8 cellular contexts compared by ENCODE assay signal in the genomic region with DNA sequence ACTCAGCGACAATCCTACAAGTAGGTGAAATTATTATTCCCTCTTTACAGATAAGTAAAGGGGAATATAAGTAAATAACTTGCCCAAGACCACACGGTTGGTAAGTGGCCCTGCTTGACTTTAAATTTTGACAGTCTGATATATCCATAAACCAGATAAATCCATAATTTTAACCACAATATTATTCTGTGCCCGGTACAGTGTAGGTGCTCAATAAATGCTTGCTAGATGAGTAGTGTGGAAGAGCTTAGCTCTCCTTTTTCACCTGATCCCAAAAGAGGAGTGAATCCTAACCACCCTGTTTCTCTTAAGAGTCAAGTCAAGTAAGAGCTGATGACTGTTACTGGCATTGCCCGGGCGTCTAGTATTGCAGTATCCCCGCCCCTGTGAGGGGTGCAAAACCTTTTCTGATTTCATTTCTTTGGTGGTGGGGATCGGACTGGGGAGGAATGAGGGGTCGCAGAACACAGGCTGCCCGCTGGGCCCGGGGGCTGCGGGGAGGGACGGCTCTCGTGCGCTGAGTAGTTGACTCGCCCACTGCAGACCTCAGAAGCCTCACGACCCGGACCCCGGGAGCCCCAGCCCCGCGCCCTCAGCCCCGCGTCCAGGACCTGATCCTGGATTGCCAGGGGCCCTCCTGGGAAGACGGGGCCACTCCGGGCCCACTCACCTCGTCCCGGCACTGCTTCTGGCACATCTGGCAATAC. TPM values are rescaled to one million over a fixed set of nuclear protein-coding genes. Genes with fewer than 3 reads are reported as not detected.
DNase-seq lines count a peak whose midpoint lies in the region; ATAC-seq and TF ChIP-seq lines count a peak whose summit lies in the region.

No MANE protein-coding gene starts in this region.

- ATAC-seq in GM21528 (IDR thresholded peaks at IDR 0.05; ENCODE audit: low FRiP score, unreplicated experiment) = peak; percentile 5

- H3K4me1 ChIP-seq in DOHH2 (ENCODE audit: control insufficient read depth, low read length) (peaks cover 25% of the 10 kb centered on the region), muscle layer of colon (ENCODE audit: insufficient read depth, low read length) (peaks cover 44% of the 10 kb centered on the region)

- DNase-seq in dorsolateral prefrontal cortex = no peak
- DNase-seq in NCI-H1694 (lab: John Stamatoyannopoulos, UW) = no peak
- DNase-seq in NCI-H2196 (lab: John Stamatoyannopoulos, UW; ENCODE audit: unreplicated experiment) = no peak
- DNase-seq in NCI-H446 treated with DMSO at 0.1 percent for 48 hours (lab: John Stamatoyannopoulos, UW) = no peak

- H3K79me2 ChIP-seq in DOHH2 (ENCODE audit: control insufficient read depth, low read length) = peaks cover 95% of the 10 kb centered on the region

- peak overlapping the region; percentile 61 for H3K4me2 ChIP-seq in DOHH2 (ENCODE audit: low read length)

- no peak overlapping the region for H3K27ac ChIP-seq in DOHH2 (ENCODE audit: low read depth, low read length)
- peak overlapping the region; percentile 88 for H3K27ac ChIP-seq in KOPT-K1 (ENCODE audit: low read depth, low read length, poor library complexity, severe bottlenecking)
- H3K27ac ChIP-seq in dorsolateral prefrontal cortex = peak overlapping the region in 51 of 59 donors; percentile 18 to 92 (median 80)
- peak overlapping the region; percentile 77 for H3K27ac ChIP-seq in muscle layer of colon (ENCODE audit: low read depth, low read length)

- no peaks in the 10 kb centered on the region for H3K9me2 ChIP-seq in DOHH2 (replicated peaks; ENCODE audit: control insufficient read depth, low read length)

- peaks cover 18% of the 10 kb centered on the region; the same call in 1 of the 2 replicates for H4K20me1 ChIP-seq in DOHH2 (ENCODE audit: control insufficient read depth, insufficient read depth, low read depth, low read length)

- TF ChIP-seq CTCF in DOHH2 (IDR thresholded peaks at IDR 0.05; ENCODE audit: low read depth, low read length, poor library complexity, severe bottlenecking) = no peak
- no peak for TF ChIP-seq CTCF in dorsolateral prefrontal cortex (IDR thresholded peaks at IDR 0.05 in 54 of 56, conservative IDR thresholded peaks at IDR 0.05 in 2 of 56; ENCODE audit: low read depth in 1 of 56, partially characterized antibody in 56 of 56)

- H3K36me3 ChIP-seq in DOHH2 (ENCODE audit: control insufficient read depth, low read length) = peaks cover 36% of the 10 kb centered on the region
- H3K36me3 ChIP-seq in KOPT-K1 (ENCODE audit: insufficient read depth, low read length) = peaks cover 35% of the 10 kb centered on the region
- no peaks in the 10 kb centered on the region for H3K36me3 ChIP-seq in muscle layer of colon (ENCODE audit: insufficient read depth, low read length)

- H3F3A ChIP-seq in DOHH2 (ENCODE audit: control insufficient read depth, insufficient read depth) = no peaks in the 10 kb centered on the region

- H3K9me3 ChIP-seq in DOHH2 (ENCODE audit: control insufficient read depth, insufficient read depth, low read length) (no peaks in the 10 kb centered on the region), KOPT-K1 (ENCODE audit: insufficient read depth, low read length, poor library complexity, severe bottlenecking) (no peaks in the 10 kb centered on the region), muscle layer of colon (ENCODE audit: low read length) (no peaks in the 10 kb centered on the region)

- intact Hi-C loops in dorsolateral prefrontal cortex (cut with DNase I) = loop anchor here in 1 of 2 donors (2.0 kb wide), 1 partner anchor 25 kb away; no protein-coding TSS in a partner anchor

- H3K4me3 ChIP-seq in DOHH2 (ENCODE audit: low read length) (peak overlapping the region; percentile 87), dorsolateral prefrontal cortex (peak overlapping the region; percentile 67 to 100 (median 96)), muscle layer of colon (ENCODE audit: low read depth in 1 of 2, low read length in 2 of 2) (peak overlapping the region; percentile 95 to 100)

- H3K9ac ChIP-seq in muscle layer of colon (ENCODE audit: low read length) = peak overlapping the region; percentile 83

- H3K27me3 ChIP-seq in DOHH2 (ENCODE audit: control insufficient read depth, low read length) (no peaks in the 10 kb centered on the region), dorsolateral prefrontal cortex (no peaks in the 10 kb centered on the region), muscle layer of colon (ENCODE audit: control insufficient read depth in 1 of 2, insufficient read depth in 2 of 2, low read length in 2 of 2) (no peaks in the 10 kb centered on the region)

RNA-seq across cellular contexts. Expression of a gene that starts 0.5 kb away (rescaled TPM):
- 10 to 100 TPM in 104 of 120 experiments, 1 to 10 TPM in 16; 6.3 to 21.7 (median 12.2) TPM for total RNA-seq in dorsolateral prefrontal cortex

RNA-seq across cellular contexts. Expression of a gene that starts 0.7 kb away (rescaled TPM):
- total RNA-seq in dorsolateral prefrontal cortex = 100 to 1,000 TPM; 109 to 282 (median 209) TPM

RNA-seq across cellular contexts. Expression of a gene that starts 31.0 kb away (rescaled TPM):
- 10 to 100 TPM in 119 of 120 experiments, 1 to 10 TPM in 1; 9.9 to 18.7 (median 13.5) TPM for total RNA-seq in dorsolateral prefrontal cortex
